8 cellular contexts compared by ENCODE assay signal in the genomic region with DNA sequence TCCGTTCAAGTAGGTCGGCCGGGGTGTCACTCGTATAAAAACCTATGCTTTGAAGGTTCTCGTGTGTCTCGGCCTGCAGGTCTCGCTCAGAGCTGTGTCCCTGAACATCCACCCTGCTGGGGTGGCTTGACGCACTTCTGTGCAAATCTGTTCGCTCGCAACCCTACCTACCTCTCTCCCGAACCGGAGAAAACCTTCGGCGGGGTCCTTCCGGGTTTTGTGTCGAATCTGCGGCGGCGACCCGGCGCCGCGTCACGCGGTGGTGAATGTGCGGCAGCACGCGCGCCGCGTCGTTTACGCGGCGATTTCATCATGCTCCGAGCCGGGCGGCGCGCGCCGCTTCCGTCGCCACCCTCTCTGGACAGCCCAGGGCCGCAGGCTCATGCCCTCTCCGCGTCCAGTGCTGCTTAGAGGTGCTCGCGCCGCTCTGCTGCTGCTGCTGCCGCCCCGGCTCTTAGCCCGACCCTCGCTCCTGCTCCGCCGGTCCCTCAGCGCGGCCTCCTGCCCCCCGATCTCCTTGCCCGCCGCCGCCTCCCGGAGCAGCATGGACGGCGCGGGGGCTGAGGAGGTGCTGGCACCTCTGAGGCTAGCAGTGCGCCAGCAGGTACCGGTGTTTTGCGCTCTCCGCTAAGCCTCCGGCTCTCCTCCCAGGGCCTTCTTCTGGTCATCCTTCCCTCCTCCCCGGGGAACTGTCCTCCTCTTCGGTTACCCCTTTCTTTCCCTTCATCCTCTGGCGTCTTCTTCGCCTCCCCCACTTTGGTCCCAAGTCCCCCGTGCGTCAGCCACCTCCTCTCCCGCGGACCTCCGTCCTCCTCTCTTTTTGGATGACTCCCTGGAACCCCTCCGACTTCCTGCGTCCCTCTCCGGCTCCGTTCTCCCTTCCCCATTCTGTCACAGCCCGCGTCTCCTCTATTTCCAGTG. TPM values are rescaled to one million over a fixed set of nuclear protein-coding genes. Genes with fewer than 3 reads are reported as not detected.
A peak's percentile ranks its signal among the peaks of the same experiment; 100 is the strongest.
DNase-seq lines count a peak whose midpoint lies in the region; FAIRE-seq and TF ChIP-seq lines count a peak whose summit lies in the region.

A gene with protein sequence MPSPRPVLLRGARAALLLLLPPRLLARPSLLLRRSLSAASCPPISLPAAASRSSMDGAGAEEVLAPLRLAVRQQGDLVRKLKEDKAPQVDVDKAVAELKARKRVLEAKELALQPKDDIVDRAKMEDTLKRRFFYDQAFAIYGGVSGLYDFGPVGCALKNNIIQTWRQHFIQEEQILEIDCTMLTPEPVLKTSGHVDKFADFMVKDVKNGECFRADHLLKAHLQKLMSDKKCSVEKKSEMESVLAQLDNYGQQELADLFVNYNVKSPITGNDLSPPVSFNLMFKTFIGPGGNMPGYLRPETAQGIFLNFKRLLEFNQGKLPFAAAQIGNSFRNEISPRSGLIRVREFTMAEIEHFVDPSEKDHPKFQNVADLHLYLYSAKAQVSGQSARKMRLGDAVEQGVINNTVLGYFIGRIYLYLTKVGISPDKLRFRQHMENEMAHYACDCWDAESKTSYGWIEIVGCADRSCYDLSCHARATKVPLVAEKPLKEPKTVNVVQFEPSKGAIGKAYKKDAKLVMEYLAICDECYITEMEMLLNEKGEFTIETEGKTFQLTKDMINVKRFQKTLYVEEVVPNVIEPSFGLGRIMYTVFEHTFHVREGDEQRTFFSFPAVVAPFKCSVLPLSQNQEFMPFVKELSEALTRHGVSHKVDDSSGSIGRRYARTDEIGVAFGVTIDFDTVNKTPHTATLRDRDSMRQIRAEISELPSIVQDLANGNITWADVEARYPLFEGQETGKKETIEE (plus strand): TSS at position 339 of the 921 bp plus-strand sequence. CDS start 44 bp downstream, at position 383.

- H3K27ac Mint-ChIP-seq in activated naive CD4-positive, alpha-beta T cell treated with anti-CD3 and anti-CD28 coated beads for 36 hours = peak within 1 kb of the TSS; percentile 97

- peaks cover 49% of the 10 kb centered on the region for H3K4me1 Mint-ChIP-seq in activated naive CD4-positive, alpha-beta T cell treated with anti-CD3 and anti-CD28 coated beads for 36 hours (ENCODE audit: low read depth)

- FAIRE-seq in frontal cortex (lab: Jason Lieb, UNC) = no peak

- no peaks in the 10 kb centered on the region for H3K27me3 ChIP-seq in neutrophil

- peaks cover 22 to 26% of the 10 kb centered on the region in 2 experiments for H3K4me1 ChIP-seq in neutrophil (ENCODE audit: control insufficient read depth in 1 of 2, insufficient read depth in 1 of 2, low read depth in 1 of 2, low read length in 1 of 2)

- peak; percentile 81 for DNase-seq in GM04504 (ENCODE audit: low read depth)
- DNase-seq in HFF-Myc (ENCODE audit: extremely low read depth, low read depth) = peak; percentile 46
- peak; percentile 81 for DNase-seq in MV-4-11 (lab: John Stamatoyannopoulos, UW)
- DNase-seq in SK-N-DZ (ENCODE audit: low spot score) = peak; percentile 90
- DNase-seq in activated naive CD4-positive, alpha-beta T cell treated with anti-CD3 and anti-CD28 coated beads for 36 hours = peak; percentile 88
- DNase-seq in frontal cortex (ENCODE audit: low spot score in 2 of 2) = peak; percentile 86 to 87

- peak within 1 kb of the TSS; percentile 96 for H3K4me3 Mint-ChIP-seq in activated naive CD4-positive, alpha-beta T cell treated with anti-CD3 and anti-CD28 coated beads for 36 hours

- H3K4me3 ChIP-seq in HFF-Myc (replicated peaks; ENCODE audit: low read depth, low read length) (peak within 1 kb of the TSS; percentile 73), neutrophil (ENCODE audit: low read depth in 1 of 2, low read length in 1 of 2) (peak within 1 kb of the TSS; percentile 83 to 95)

- TF ChIP-seq CTCF in HFF-Myc (IDR thresholded peaks at IDR 0.05; ENCODE audit: low read depth, low read length, missing control alignments) (no peak), neutrophil (IDR thresholded peaks at IDR 0.05) (peak; percentile 28), subcutaneous adipose tissue (IDR thresholded peaks at IDR 0.05; ENCODE audit: low read depth) (no peak)

- CTCF ChIA-PET in activated naive CD4-positive, alpha-beta T cell treated with anti-CD3 and anti-CD28 coated beads for 36 hours (lab: Charles Lee) = no interaction called here

- H3K9me3 Mint-ChIP-seq in activated naive CD4-positive, alpha-beta T cell treated with anti-CD3 and anti-CD28 coated beads for 36 hours = no peaks in the 10 kb centered on the region

- peak within 1 kb of the TSS; percentile 98 for H3K27ac ChIP-seq in neutrophil

- peaks cover 49% of the 10 kb centered on the region for H3K36me3 Mint-ChIP-seq in activated naive CD4-positive, alpha-beta T cell treated with anti-CD3 and anti-CD28 coated beads for 36 hours (ENCODE audit: low read depth)

- intact Hi-C loops in activated naive CD4-positive, alpha-beta T cell treated with anti-CD3 and anti-CD28 coated beads for 36 hours (cut with micrococcal nuclease) = loop anchor here (1.0 to 10.0 kb wide), 8 partner anchors 90 to 1898 kb away; a partner anchor contains a TSS

- no peaks in the 10 kb centered on the region for H3K27me3 Mint-ChIP-seq in activated naive CD4-positive, alpha-beta T cell treated with anti-CD3 and anti-CD28 coated beads for 36 hours (ENCODE audit: low read depth)

- peaks cover 5% of the 10 kb centered on the region for H3K36me3 ChIP-seq in neutrophil

- H3K9me3 ChIP-seq in neutrophil = no peaks in the 10 kb centered on the region

RNA-seq across cellular contexts. Expression of the gene that starts here (rescaled TPM):
- polyA plus RNA-seq in SK-N-DZ (2014; cell fraction: cytosol; rRNA removed) = 94.0 and 112 TPM in 2 replicates
- 98.7 and 120 TPM in 2 replicates for polyA plus RNA-seq in SK-N-DZ (2014; cell fraction: nucleus; rRNA removed)
- 100 to 1,000 TPM; 367 to 385 TPM for total RNA-seq in activated naive CD4-positive, alpha-beta T cell treated with anti-CD3 and anti-CD28 coated beads for 36 hours
- total RNA-seq in frontal cortex (56.3 TPM), subcutaneous adipose tissue (100 to 1,000 TPM in 1 of 4 donors, 10 to 100 TPM in 3; 36.4 to 118 (median 49.9) TPM)

Comparison
In these comparisons a context has a peak if more than half of its experiments do, and no peak if none do; other contexts are left out.
1. Peak in every context shown above with its lines: DNase-seq, H3K4me3 ChIP-seq and H3K27ac ChIP-seq.